ENCODE assay signal across 1 cellular context in the genomic region with DNA sequence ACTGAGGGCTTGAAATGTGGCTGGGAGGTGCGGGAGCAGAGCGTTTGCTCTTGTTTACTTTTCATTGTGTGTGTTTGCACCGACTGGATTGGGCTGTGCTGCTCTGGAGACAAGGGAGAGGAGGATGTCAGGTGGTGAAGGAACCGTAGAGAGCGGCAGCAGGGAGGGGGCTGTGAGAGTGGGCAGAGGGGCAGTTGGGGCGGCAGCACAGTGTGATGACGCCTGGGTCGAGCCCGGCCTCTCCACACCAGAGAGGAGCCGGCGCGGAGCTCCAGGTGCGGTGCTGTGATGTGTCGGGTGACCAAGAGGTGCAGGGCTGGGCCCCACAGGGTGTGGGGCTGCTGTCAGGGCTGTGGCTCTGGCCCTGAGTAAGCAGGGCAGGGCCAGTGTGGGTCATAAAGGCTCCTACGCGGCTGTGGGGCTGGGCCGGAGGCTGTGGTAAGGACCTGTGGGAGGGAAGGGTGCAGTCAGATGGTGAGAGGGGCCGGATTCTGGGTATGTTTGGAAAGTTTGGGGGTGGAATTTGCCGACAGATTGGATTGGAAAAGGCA.
A peak's percentile ranks its signal among the peaks of the same experiment; 100 is the strongest.
TF ChIP-seq lines count a peak whose summit lies in the region.

No MANE protein-coding gene starts in this region.

TF ChIP-seq in HepG2, 621 proteins besides CTCF, POLR2A, EP300 and RAD21 (continued from another document):
- TF ChIP-seq FOXA1 (IDR thresholded peaks at IDR 0.05) (no peak), FOXA1 (CRISPR knock-in tag; IDR thresholded peaks at IDR 0.05) (peak; percentile 26; the same call in 1 of the 2 replicates), PLRG1 (conservative IDR thresholded peaks at IDR 0.05) (no peak)
TF ChIP-seq in HepG2: peak in this region for 3.
